Comparison of ENCODE assay signal across 8 cellular contexts in genomic region chr6:32177182-32177787, GRCh38. TPM values are rescaled to one million over a fixed set of nuclear protein-coding genes. Genes with fewer than 3 reads are reported as not detected.
DNase-seq lines count a peak whose midpoint lies in the region; ATAC-seq lines count a peak whose summit lies in the region.

No MANE protein-coding gene starts in this region.

- no peaks in the 10 kb centered on the region for H3K27me3 Mint-ChIP-seq in activated naive CD4-positive, alpha-beta T cell treated with anti-CD3 and anti-CD28 coated beads for 36 hours (ENCODE audit: low read depth)

- intact Hi-C loops in activated naive CD4-positive, alpha-beta T cell treated with anti-CD3 and anti-CD28 coated beads for 36 hours (cut with micrococcal nuclease) = loop anchor here (1.0 to 5.0 kb wide), 5 partner anchors 23 to 795 kb away; partner anchors contain the start of genes PPT2, PSMB8 and SKIC2
- intact Hi-C loops in left ventricle myocardium superior (cut with micrococcal nuclease) = loop anchor here (10.0 kb wide), 1 partner anchor 52 kb away; the partner anchor contains the start of gene ATF6B

- H3K4me1 Mint-ChIP-seq in activated naive CD4-positive, alpha-beta T cell treated with anti-CD3 and anti-CD28 coated beads for 36 hours (ENCODE audit: low read depth) = peaks cover 62% of the 10 kb centered on the region

- H3K27ac Mint-ChIP-seq in activated naive CD4-positive, alpha-beta T cell treated with anti-CD3 and anti-CD28 coated beads for 36 hours = peak overlapping the region; percentile 96

- H3K9me3 Mint-ChIP-seq in activated naive CD4-positive, alpha-beta T cell treated with anti-CD3 and anti-CD28 coated beads for 36 hours = no peaks in the 10 kb centered on the region

- CTCF ChIA-PET in activated naive CD4-positive, alpha-beta T cell treated with anti-CD3 and anti-CD28 coated beads for 36 hours (lab: Charles Lee) = interaction anchor here (1.2 to 2.9 kb wide), 2 partner anchors 11 to 18 kb away, joined by 3 to 11 read pairs; no protein-coding TSS in a partner anchor

- peak overlapping the region; percentile 99 for H3K4me3 ChIP-seq in skeletal muscle cell (ENCODE audit: low read depth, low read length)

- ATAC-seq in GM19397 (IDR thresholded peaks at IDR 0.05; ENCODE audit: unreplicated experiment) (peak; percentile 2), left ventricle myocardium superior (peak; percentile 19), HG02981 (IDR thresholded peaks at IDR 0.05; ENCODE audit: unreplicated experiment) (no peak), GM21526 (IDR thresholded peaks at IDR 0.05; ENCODE audit: low FRiP score, unreplicated experiment) (no peak)

- DNase-seq in AML-193 (lab: John Stamatoyannopoulos, UW) (peak; percentile 55 to 59), NCI-H345 (lab: John Stamatoyannopoulos, UW) (peak; percentile 83), left ventricle myocardium superior (no peak), skeletal muscle cell (ENCODE audit: low read depth) (no peak)
- peak; percentile 52 for DNase-seq in activated naive CD4-positive, alpha-beta T cell treated with anti-CD3 and anti-CD28 coated beads for 36 hours

- H3K36me3 Mint-ChIP-seq in activated naive CD4-positive, alpha-beta T cell treated with anti-CD3 and anti-CD28 coated beads for 36 hours (ENCODE audit: low read depth) = peaks cover 6% of the 10 kb centered on the region

- peak overlapping the region; percentile 91 for H3K4me3 Mint-ChIP-seq in activated naive CD4-positive, alpha-beta T cell treated with anti-CD3 and anti-CD28 coated beads for 36 hours

RNA-seq across cellular contexts. Expression of gene RNF5, which starts 0.9 kb away (rescaled TPM):
- total RNA-seq in activated naive CD4-positive, alpha-beta T cell treated with anti-CD3 and anti-CD28 coated beads for 36 hours = 10 to 100 TPM; 39.5 to 39.9 TPM
- 94.1 TPM for total RNA-seq in left ventricle myocardium superior

RNA-seq across cellular contexts. Expression of gene AGPAT1, which starts 1.4 kb away (rescaled TPM):
- total RNA-seq in activated naive CD4-positive, alpha-beta T cell treated with anti-CD3 and anti-CD28 coated beads for 36 hours = 10 to 100 TPM; 25.8 to 26.5 TPM
- total RNA-seq in left ventricle myocardium superior = 49.7 TPM

RNA-seq across cellular contexts. Expression of gene AGER, which starts 6.8 kb away (rescaled TPM):
- 10 to 100 TPM; 15.6 to 17.0 TPM for total RNA-seq in activated naive CD4-positive, alpha-beta T cell treated with anti-CD3 and anti-CD28 coated beads for 36 hours
- total RNA-seq in left ventricle myocardium superior = 3.0 TPM

RNA-seq across cellular contexts. Expression of gene PBX2, which starts 12.7 kb away (rescaled TPM):
- 10 to 100 TPM; 46.5 to 47.7 TPM for total RNA-seq in activated naive CD4-positive, alpha-beta T cell treated with anti-CD3 and anti-CD28 coated beads for 36 hours
- total RNA-seq in left ventricle myocardium superior = 46.5 TPM

RNA-seq across cellular contexts. Expression of gene EGFL8, which starts 12.9 kb away (rescaled TPM):
- total RNA-seq in activated naive CD4-positive, alpha-beta T cell treated with anti-CD3 and anti-CD28 coated beads for 36 hours = 1 to 10 TPM; 6.1 to 9.5 TPM
- total RNA-seq in left ventricle myocardium superior = 7.7 TPM

Comparison
In these comparisons a context has a peak if more than half of its experiments do, and no peak if none do; other contexts are left out.
1. DNase-seq: peak in AML-193 (2 of 2), NCI-H345 (single experiment) and activated naive CD4-positive, alpha-beta T cell treated with anti-CD3 and anti-CD28 coated beads for 36 hours (single experiment); none in left ventricle myocardium superior (single experiment) and skeletal muscle cell (single experiment).
2. ATAC-seq: peak in GM19397 (single experiment) and left ventricle myocardium superior (single experiment); none in HG02981 (single experiment) and GM21526 (single experiment).